23 cellular contexts compared by ENCODE assay signal in genomic region chr16:13507530-13507929, GRCh38.
"Had no signal": no experiment of that assay in that cellular context is flagged by ENCODE, and none has a peak within 500 bp of the region (broad histone marks: within the 10 kb centered on the region; RNA-seq: fewer than 3 reads in every experiment).

No MANE protein-coding gene starts in this region.

- H3K4me3 ChIP-seq: gastrocnemius medialis, hepatocyte, pancreas, right atrium auricular region, tibial nerve had no signal

- H3K9me3 ChIP-seq: gastrocnemius medialis, pancreas had no signal

- ATAC-seq: activated CD4-positive, alpha-beta T cell treated with anti-CD3 and anti-CD28 coated beads for 36 hours; activated CD8-positive, alpha-beta memory T cell treated with anti-CD3 and anti-CD28 coated beads, Interleukin-2, amount 10 ng/mL, durations not matched to agents 7 days and 5 days; activated CD8-positive, alpha-beta T cell treated with anti-CD3 and anti-CD28 coated beads, Interleukin-2, amount 10 ng/mL, durations not matched to agents 7 days and 5 days; activated naive CD4-positive, alpha-beta T cell treated with anti-CD3 and anti-CD28 coated beads, Interleukin-2, amount 50 U/mL, for 72 hours; gastrocnemius medialis; naive thymus-derived CD4-positive, alpha-beta T cell; pancreas had no signal

- H3K4me1 ChIP-seq: pancreas, right atrium auricular region, tibial nerve had no signal

- H3K27ac ChIP-seq: epithelial cell of prostate, gastrocnemius medialis, hepatocyte, pancreas, right atrium auricular region, tibial nerve had no signal

- H3K27me3 ChIP-seq: gastrocnemius medialis, hepatocyte, pancreas, right atrium auricular region, tibial nerve had no signal

- H3K36me3 ChIP-seq: gastrocnemius medialis, pancreas, right atrium auricular region, tibial nerve had no signal

- DNase-seq: activated CD4-positive, alpha-beta T cell treated with anti-CD3 and anti-CD28 coated beads for 36 hours; activated CD4-positive, CD25-positive, alpha-beta regulatory T cell; activated CD8-positive, alpha-beta memory T cell treated with anti-CD3 and anti-CD28 coated beads, Interleukin-2, amount 10 ng/mL, durations not matched to agents 7 days and 5 days; activated CD8-positive, alpha-beta T cell treated with anti-CD3 and anti-CD28 coated beads, Interleukin-2, amount 10 ng/mL, durations not matched to agents 7 days and 5 days; activated naive CD4-positive, alpha-beta T cell; activated T-cell treated with anti-CD3 and anti-CD28 coated beads, Interleukin-2, amount 50 U/mL, for 48 hours; dermis blood vessel endothelial cell; effector CD4-positive, alpha-beta T cell; gastrocnemius medialis; islet precursor cell; midbrain; naive thymus-derived CD4-positive, alpha-beta T cell; nucleus accumbens; pancreas; stimulated activated CD4-positive, alpha-beta T cell treated with anti-CD3 and anti-CD28 coated beads, Interleukin-15, amount 100 ng/mL, for 24 hours; stimulated activated CD4-positive, alpha-beta T cell treated with anti-CD3 and anti-CD28 coated beads, Interleukin-2, amount 100 ng/mL, for 24 hours; stimulated activated naive CD4-positive, alpha-beta T cell treated with Interleukin-2 at 50 U/mL for 16 hours; T-helper 1 cell had no signal
